8 cellular contexts compared by ENCODE assay signal in genomic region chr6:75493400-75494064, GRCh38. TPM values are rescaled to one million over a fixed set of nuclear protein-coding genes. Genes with fewer than 3 reads are reported as not detected.
DNase-seq lines count a peak whose midpoint lies in the region; ATAC-seq and TF ChIP-seq lines count a peak whose summit lies in the region.

TSS of gene FILIP1 (minus strand) at chr6:75493800. CDS start at chr6:75414972, 78,828 bp downstream.

- DNase-seq in NCI-H1417 (lab: John Stamatoyannopoulos, UW) (peak in 2 of 3 experiments; percentile 4 to 8), NCI-H1417 treated with DMSO at 0.1 percent for 48 hours (lab: John Stamatoyannopoulos, UW) (no peak), fibroblast of lung (ENCODE audit: low read depth in 2 of 2) (peak in 1 of 2 donors; percentile 60)

- H3K9me3 ChIP-seq in fibroblast of lung (ENCODE audit: control insufficient read depth, insufficient read depth, low read depth, low read length) (no peaks in the 10 kb centered on the region), mucosa of rectum (ENCODE audit: control insufficient read depth in 2 of 2, low read length in 2 of 2) (no peaks in the 10 kb centered on the region)

- no peaks in the 10 kb centered on the region for H3K36me3 ChIP-seq in fibroblast of lung (ENCODE audit: control insufficient read depth, insufficient read depth, low read length)
- H3K36me3 ChIP-seq in mucosa of rectum (ENCODE audit: control insufficient read depth in 2 of 2, insufficient read depth in 2 of 2, low read length in 2 of 2): no peaks in the 10 kb centered on the region
- no peaks in the 10 kb centered on the region for H3K36me3 ChIP-seq in urinary bladder (ENCODE audit: insufficient read depth)

- H3K4me2 ChIP-seq in fibroblast of lung (ENCODE audit: extremely low read depth, insufficient read depth, low read length): peak within 1 kb of the TSS; percentile 88

- ATAC-seq in GM19023 (IDR thresholded peaks at IDR 0.05; ENCODE audit: unreplicated experiment) (no peak), HG02571 (IDR thresholded peaks at IDR 0.05; ENCODE audit: unreplicated experiment) (no peak), GM19397 (IDR thresholded peaks at IDR 0.05; ENCODE audit: unreplicated experiment) (no peak)

- no peak for TF ChIP-seq CTCF in fibroblast of lung (conservative IDR thresholded peaks at IDR 0.05 in 1 of 2, IDR thresholded peaks at IDR 0.05 in 1 of 2; ENCODE audit: low read depth in 1 of 2, low read length in 2 of 2)

- peak within 1 kb of the TSS; percentile 63 for H2AFZ ChIP-seq in fibroblast of lung (ENCODE audit: low read length)

- H3K27ac ChIP-seq in fibroblast of lung (ENCODE audit: insufficient read depth, low read length): peak within 1 kb of the TSS; percentile 35
- H3K27ac ChIP-seq in mucosa of rectum (ENCODE audit: low read depth in 2 of 2, low read length in 2 of 2): peak within 1 kb of the TSS; percentile 19 to 69
- no peak within 1 kb of the TSS for H3K27ac ChIP-seq in urinary bladder (ENCODE audit: low read depth)

- peaks cover 2% of the 10 kb centered on the region for H3K4me1 ChIP-seq in fibroblast of lung (ENCODE audit: control insufficient read depth, extremely low read depth, insufficient read depth, low read length)
- no peaks in the 10 kb centered on the region for H3K4me1 ChIP-seq in mucosa of rectum (ENCODE audit: control insufficient read depth in 2 of 2, insufficient read depth in 2 of 2, low read length in 2 of 2)
- peaks cover 2% of the 10 kb centered on the region for H3K4me1 ChIP-seq in urinary bladder (ENCODE audit: insufficient read depth)

- H3K9ac ChIP-seq in fibroblast of lung (ENCODE audit: insufficient read depth, low read length): peak within 1 kb of the TSS; percentile 35
- peak within 1 kb of the TSS in 1 of 2 donors; percentile 30 for H3K9ac ChIP-seq in mucosa of rectum (ENCODE audit: low read depth in 1 of 2, low read length in 2 of 2)

- H3K4me3 ChIP-seq in fibroblast of lung (replicated peaks in 1 of 4; ENCODE audit: control extremely low read depth in 1 of 4, insufficient read depth in 1 of 4, low read depth in 3 of 4, low read length in 4 of 4): peak within 1 kb of the TSS; percentile 33 to 63 (median 41)
- peak within 1 kb of the TSS; percentile 20 to 49 for H3K4me3 ChIP-seq in mucosa of rectum (ENCODE audit: low read length in 2 of 2)
- peak within 1 kb of the TSS; percentile 47 for H3K4me3 ChIP-seq in urinary bladder (ENCODE audit: low read depth, low read length)

- H4K20me1 ChIP-seq in fibroblast of lung (ENCODE audit: control insufficient read depth, extremely low read depth, insufficient read depth, low read length): no peaks in the 10 kb centered on the region

- H3K27me3 ChIP-seq in fibroblast of lung (ENCODE audit: control insufficient read depth, insufficient read depth, low read length) (no peaks in the 10 kb centered on the region), mucosa of rectum (ENCODE audit: control insufficient read depth in 2 of 2, insufficient read depth in 2 of 2, low read length in 2 of 2) (no peaks in the 10 kb centered on the region)

- H3K79me2 ChIP-seq in fibroblast of lung (ENCODE audit: control insufficient read depth, insufficient read depth, low read length): no peaks in the 10 kb centered on the region

- 12% methylated on average over 10 of the region's 10 CpGs for WGBS in urinary bladder

RNA-seq across cellular contexts. Expression of gene FILIP1, which starts in this region (rescaled TPM):
- 0.33 and 0.77 TPM in 2 replicates for total RNA-seq in fibroblast of lung
- 0.76 and 2.3 TPM in 2 replicates for polyA plus RNA-seq in fibroblast of lung
- 0.62 and 2.3 TPM in 2 replicates for polyA plus RNA-seq in fibroblast of lung (2012)
- polyA minus RNA-seq in fibroblast of lung (ENCODE audit: low replicate concordance): 0.33 and 1.0 TPM in 2 replicates
- 43.7 TPM for total RNA-seq in urinary bladder
- 25.5 TPM for polyA plus RNA-seq in urinary bladder

Comparison
In these comparisons a context has a peak if more than half of its experiments do, and no peak if none do; other contexts are left out.
1. RNA of gene FILIP1 (total RNA-seq): 43.7 TPM in urinary bladder (single experiment); 0.33 to 0.77 TPM in fibroblast of lung; every median in the first group is over 10 times any median in the second.
2. Peak in every context shown above with its lines, with median percentiles within 50 percentile points of each other: H3K4me3 ChIP-seq.